ENCODE assay signal across 20 cellular contexts in the genomic region with DNA sequence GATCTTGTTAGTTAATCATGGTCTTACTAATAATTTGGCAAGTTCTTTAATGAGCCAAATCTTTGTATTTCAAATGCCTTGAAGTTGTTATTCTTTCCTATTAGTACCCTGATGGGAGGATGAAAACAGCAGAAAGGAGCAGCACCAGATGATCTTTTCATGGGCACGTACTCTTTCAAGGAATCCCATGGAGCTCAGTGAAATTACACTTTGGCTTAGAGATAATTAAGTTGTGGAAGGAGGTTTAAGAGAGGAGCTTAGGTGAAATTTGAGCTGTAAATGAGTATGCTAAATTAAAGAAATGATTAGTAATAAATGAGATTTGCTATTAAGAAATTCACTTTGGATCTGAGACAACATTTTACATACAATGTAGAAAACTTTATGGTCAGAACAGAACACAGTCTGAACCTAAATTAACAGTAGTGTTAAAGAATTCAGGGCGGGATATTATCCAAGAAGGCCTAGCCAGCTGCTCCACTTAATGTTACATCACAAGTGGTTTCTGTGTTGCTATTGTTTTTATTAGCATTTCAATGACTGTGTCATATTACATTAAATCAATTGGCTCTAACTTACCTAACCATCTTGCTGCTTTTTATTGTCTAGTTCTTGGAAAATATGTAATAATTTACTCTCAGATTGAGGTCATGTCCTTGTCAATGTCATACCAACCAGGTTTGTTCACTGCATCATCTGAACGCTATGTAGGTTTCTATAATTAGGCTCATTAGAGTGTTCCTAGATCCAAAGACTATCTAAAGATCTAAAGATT. TPM values are rescaled to one million over a fixed set of nuclear protein-coding genes. Genes with fewer than 3 reads are reported as not detected.
A peak's percentile ranks its signal among the peaks of the same experiment; 100 is the strongest.
DNase-seq lines count a peak whose midpoint lies in the region; FAIRE-seq and TF ChIP-seq lines count a peak whose summit lies in the region.
"Had no signal": no experiment of that assay in that cellular context is flagged by ENCODE, and none has a peak within 500 bp of the region (broad histone marks: within the 10 kb centered on the region; RNA-seq: fewer than 3 reads in every experiment).

No MANE protein-coding gene starts in this region.

- CTCF ChIA-PET in MCF 10A (lab: Yijun Ruan, JAX) (interaction anchor here (0.6 to 1.0 kb wide), 3 partner anchors 57 to 1836 kb away, joined by 3 read pairs; no protein-coding TSS in a partner anchor), mammary epithelial cell (lab: Charles Lee; ENCODE audit: low non-redundant PET) (no interaction called here)

- DNase-seq in MCF 10A (ENCODE audit: unreplicated experiment) (peak; percentile 20), mammary epithelial cell (no peak), NCI-H524 treated with DMSO at 0.1 percent for 48 hours (lab: John Stamatoyannopoulos, UW) (peak; percentile 78), fibroblast of mammary gland (ENCODE audit: low read depth) (peak; percentile 26), sigmoid colon (no peak), GM19238 (ENCODE audit: insufficient read length, low spot score) (no peak), RCC 7860 (ENCODE audit: low spot score) (no peak), SIG-M5 (lab: John Stamatoyannopoulos, UW) (no peak)
- DNase-seq: activated CD4-positive, alpha-beta T cell treated with anti-CD3 and anti-CD28 coated beads, Interleukin-2, amount 50 U/mL, for 48 hours; activated T-cell treated with anti-CD3 and anti-CD28 coated beads, Interleukin-2, amount 50 U/mL, for 24 hours; CD4-positive, CD25-positive, alpha-beta regulatory T cell; dorsolateral prefrontal cortex; MM.1S; NCI-H2029; nucleus accumbens; Peyer's patch; stimulated activated CD4-positive, alpha-beta T cell treated with anti-CD3 and anti-CD28 coated beads, Interleukin-2, amount 100 ng/mL, for 48 hours; SW 1271 had no signal

- TF ChIP-seq EP300 in sigmoid colon (IDR thresholded peaks at IDR 0.05), result no peak

- H3K27me3 ChIP-seq in mammary epithelial cell (ENCODE audit: insufficient read depth, low read length), result no peaks in the 10 kb centered on the region
- H3K27me3 ChIP-seq in sigmoid colon, result no peaks in the 10 kb centered on the region
- H3K27me3 ChIP-seq: breast epithelium, dorsolateral prefrontal cortex, Peyer's patch had no signal

- WGBS in mammary epithelial cell (ENCODE audit: low coverage, missing lambda C conversion rate), result 100% methylated on average over 3 of the region's 3 CpGs
- WGBS in sigmoid colon, 2 donors, result 86 to 89% methylated on average over 3 of the region's 3 CpGs

- dilution Hi-C loops in mammary epithelial cell (cut with HindIII; ENCODE audit: low sequenced_read_pairs), result no loop called here

- intact Hi-C loops in MCF 10A (cut with micrococcal nuclease), result no loop called here
- intact Hi-C loops in mammary epithelial cell (cut with micrococcal nuclease), result no loop called here
- intact Hi-C loops in sigmoid colon (cut with DNase I), result no loop called here

- H3K9me3 ChIP-seq in mammary epithelial cell (replicated peaks; ENCODE audit: insufficient read depth, low read length) (no peaks in the 10 kb centered on the region), sigmoid colon (no peaks in the 10 kb centered on the region)
- H3K9me3 ChIP-seq: breast epithelium, Peyer's patch had no signal

- FAIRE-seq in RCC 7860 (lab: Jason Lieb, UNC), result no peak

- in situ Hi-C loops in mammary epithelial cell (cut with MboI; ENCODE audit: low sequenced_read_pairs in 2 of 2), result no loop called here

- H3K4me3 ChIP-seq in mammary epithelial cell (replicated peaks in 1 of 3; ENCODE audit: insufficient read depth in 1 of 3, low read depth in 2 of 3, low read length in 3 of 3) (no peak overlapping the region), fibroblast of mammary gland (ENCODE audit: control insufficient read depth, low read depth, low read length) (no peak overlapping the region), sigmoid colon (no peak overlapping the region)
- H3K4me3 ChIP-seq: breast epithelium, dorsolateral prefrontal cortex, Peyer's patch had no signal

- H3K36me3 ChIP-seq in mammary epithelial cell (ENCODE audit: insufficient read depth, low read length) (peaks cover 6% of the 10 kb centered on the region), sigmoid colon (peaks cover 0 to 8% (median 0%) of the 10 kb centered on the region in 4 donors)
- H3K36me3 ChIP-seq: breast epithelium had no signal

- TF ChIP-seq POLR2A in sigmoid colon (IDR thresholded peaks at IDR 0.05), result no peak

- TF ChIP-seq CTCF in MCF 10A (IDR thresholded peaks at IDR 0.05; ENCODE audit: unreplicated experiment), result no peak
- no peak for TF ChIP-seq CTCF in mammary epithelial cell (conservative IDR thresholded peaks at IDR 0.05 in 1 of 2, IDR thresholded peaks at IDR 0.05 in 1 of 2; ENCODE audit: extremely low read depth in 1 of 2, insufficient read depth in 1 of 2, low read depth in 1 of 2, low read length in 2 of 2)
- no peak for TF ChIP-seq CTCF in fibroblast of mammary gland (conservative IDR thresholded peaks at IDR 0.05; ENCODE audit: control insufficient read depth, insufficient read depth, low read depth, low read length)
- TF ChIP-seq CTCF in sigmoid colon (IDR thresholded peaks at IDR 0.05), result no peak

- no peaks in the 10 kb centered on the region for H3K9me3 Mint-ChIP-seq in MCF 10A (ENCODE audit: unreplicated experiment)
- H3K9me3 Mint-ChIP-seq: activated T-cell treated with anti-CD3 and anti-CD28 coated beads, Interleukin-2, amount 50 U/mL, for 24 hours; CD4-positive, CD25-positive, alpha-beta regulatory T cell had no signal

- no peaks in the 10 kb centered on the region for H3K27me3 Mint-ChIP-seq in MCF 10A (ENCODE audit: insufficient read depth, unreplicated experiment)
- H3K27me3 Mint-ChIP-seq: activated naive CD8-positive, alpha-beta T cell; activated T-cell treated with anti-CD3 and anti-CD28 coated beads, Interleukin-2, amount 50 U/mL, for 24 hours; CD4-positive, CD25-positive, alpha-beta regulatory T cell had no signal

- POLR2A ChIA-PET in MCF 10A (lab: Yijun Ruan, JAX), result interaction anchor here (0.8 to 7.8 kb wide), 3 partner anchors 8 to 63 kb away, joined by 3 to 206 read pairs (median 4); partner anchors contain the start of gene CXCL2

- BruUV-seq in MCF 10A (replicated peaks; lab: Mats Ljungman, UMichigan) (no TSS peak), mammary epithelial cell (replicated peaks; lab: Mats Ljungman, UMichigan) (no TSS peak)

- H3K36me3 Mint-ChIP-seq in MCF 10A (ENCODE audit: insufficient read depth, unreplicated experiment), result peaks cover 64% of the 10 kb centered on the region

- peak overlapping the region; percentile 27 for H3K27ac Mint-ChIP-seq in MCF 10A (ENCODE audit: low read depth, unreplicated experiment)
- H3K27ac Mint-ChIP-seq: activated naive CD8-positive, alpha-beta T cell; activated T-cell treated with anti-CD3 and anti-CD28 coated beads, Interleukin-2, amount 50 U/mL, for 24 hours; CD4-positive, CD25-positive, alpha-beta regulatory T cell had no signal

- H3K9ac ChIP-seq in mammary epithelial cell (ENCODE audit: insufficient read depth, low read length), result no peak overlapping the region

- no peak overlapping the region for H3K4me2 ChIP-seq in mammary epithelial cell (ENCODE audit: insufficient read depth, low read depth, low read length)

- H2AFZ ChIP-seq in mammary epithelial cell (ENCODE audit: low read depth, low read length), result no peak overlapping the region

- H3K4me3 Mint-ChIP-seq in MCF 10A (ENCODE audit: unreplicated experiment), result no peak overlapping the region
- H3K4me3 Mint-ChIP-seq: activated naive CD8-positive, alpha-beta T cell; activated T-cell treated with anti-CD3 and anti-CD28 coated beads, Interleukin-2, amount 50 U/mL, for 24 hours had no signal

- H3K4me1 Mint-ChIP-seq in MCF 10A (ENCODE audit: insufficient read depth, unreplicated experiment), result peaks cover 19% of the 10 kb centered on the region

- no peaks in the 10 kb centered on the region for H4K20me1 ChIP-seq in mammary epithelial cell (ENCODE audit: insufficient read depth, low read length)

- H3K4me1 ChIP-seq in mammary epithelial cell (ENCODE audit: insufficient read depth, low read length) (peaks cover 15% of the 10 kb centered on the region), sigmoid colon (peaks cover 0 to 32% (median 26%) of the 10 kb centered on the region in 4 donors)
- H3K4me1 ChIP-seq: breast epithelium, Peyer's patch had no signal

- peaks cover 67% of the 10 kb centered on the region for H3K79me2 ChIP-seq in mammary epithelial cell (ENCODE audit: insufficient read depth, low read length)

- H3K27ac ChIP-seq in mammary epithelial cell (ENCODE audit: insufficient read depth, low read depth, low read length) (no peak overlapping the region), sigmoid colon (peak overlapping the region; percentile 16 to 57 (median 48))
- H3K27ac ChIP-seq: breast epithelium had no signal

RNA-seq across cellular contexts. Expression of gene MTHFD2L, which starts 3.9 kb away (rescaled TPM):
- 110 and 113 TPM in 2 replicates for total RNA-seq in MCF 10A (2022)
- total RNA-seq in mammary epithelial cell, result 10 to 100 TPM; 63.2 to 68.5 TPM
- 11.5 TPM for polyA plus RNA-seq in mammary epithelial cell
- polyA minus RNA-seq in mammary epithelial cell, result 73.2 TPM
- total RNA-seq in sigmoid colon, result 10 to 100 TPM; 13.8 to 27.1 (median 22.9) TPM
- 10 to 100 TPM in 1 of 3 donors, 1 to 10 TPM in 2; 6.8 to 16.2 (median 9.7) TPM for polyA plus RNA-seq in sigmoid colon

Comparison
In these comparisons a context has a peak if more than half of its experiments do, and no peak if none do; other contexts are left out.
1. DNase-seq: peak in MCF 10A (single experiment), NCI-H524 treated with DMSO at 0.1 percent for 48 hours (single experiment) and fibroblast of mammary gland (single experiment); none in mammary epithelial cell (single experiment), sigmoid colon (single experiment), GM19238 (single experiment), RCC 7860 (single experiment) and SIG-M5 (single experiment).